ENCODE assay signal across 1 cellular context in the genomic region with DNA sequence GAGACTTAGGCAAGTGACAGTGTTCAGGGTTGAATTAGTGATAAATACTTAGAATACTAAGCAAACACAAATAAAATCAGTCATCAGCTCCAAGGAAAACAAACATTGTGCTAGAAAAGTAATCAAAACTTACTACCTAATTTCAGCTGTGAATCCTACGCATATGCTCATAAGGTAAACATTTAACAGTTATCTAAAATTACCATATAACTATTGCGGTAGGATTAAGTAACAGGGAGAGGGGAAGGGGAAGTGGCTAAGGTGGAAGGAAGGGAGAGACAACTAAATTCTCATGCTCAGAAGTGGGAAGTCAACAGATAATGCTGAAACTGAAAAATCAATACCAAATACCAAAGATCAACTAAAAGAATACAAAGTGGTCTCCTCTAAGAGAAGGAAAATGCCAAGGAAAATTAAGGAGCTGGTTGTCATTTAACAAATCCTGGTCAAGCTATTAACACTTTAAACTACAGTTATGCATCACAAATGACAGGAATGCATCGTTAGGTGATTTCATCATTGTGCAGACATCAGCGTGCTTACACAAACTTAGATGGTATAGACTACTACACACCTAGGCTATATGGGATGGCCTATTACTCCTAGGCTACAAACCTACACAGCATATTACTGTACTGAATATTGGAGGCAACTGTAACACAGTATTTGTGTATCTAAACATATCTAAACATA.
TF ChIP-seq lines count a peak whose summit lies in the region.

No MANE protein-coding gene starts in this region.

TF ChIP-seq in K562, 482 proteins besides CTCF, POLR2A, EP300 and RAD21 (continued from another document and continues in another):
- TF ChIP-seq, protein P1, sequence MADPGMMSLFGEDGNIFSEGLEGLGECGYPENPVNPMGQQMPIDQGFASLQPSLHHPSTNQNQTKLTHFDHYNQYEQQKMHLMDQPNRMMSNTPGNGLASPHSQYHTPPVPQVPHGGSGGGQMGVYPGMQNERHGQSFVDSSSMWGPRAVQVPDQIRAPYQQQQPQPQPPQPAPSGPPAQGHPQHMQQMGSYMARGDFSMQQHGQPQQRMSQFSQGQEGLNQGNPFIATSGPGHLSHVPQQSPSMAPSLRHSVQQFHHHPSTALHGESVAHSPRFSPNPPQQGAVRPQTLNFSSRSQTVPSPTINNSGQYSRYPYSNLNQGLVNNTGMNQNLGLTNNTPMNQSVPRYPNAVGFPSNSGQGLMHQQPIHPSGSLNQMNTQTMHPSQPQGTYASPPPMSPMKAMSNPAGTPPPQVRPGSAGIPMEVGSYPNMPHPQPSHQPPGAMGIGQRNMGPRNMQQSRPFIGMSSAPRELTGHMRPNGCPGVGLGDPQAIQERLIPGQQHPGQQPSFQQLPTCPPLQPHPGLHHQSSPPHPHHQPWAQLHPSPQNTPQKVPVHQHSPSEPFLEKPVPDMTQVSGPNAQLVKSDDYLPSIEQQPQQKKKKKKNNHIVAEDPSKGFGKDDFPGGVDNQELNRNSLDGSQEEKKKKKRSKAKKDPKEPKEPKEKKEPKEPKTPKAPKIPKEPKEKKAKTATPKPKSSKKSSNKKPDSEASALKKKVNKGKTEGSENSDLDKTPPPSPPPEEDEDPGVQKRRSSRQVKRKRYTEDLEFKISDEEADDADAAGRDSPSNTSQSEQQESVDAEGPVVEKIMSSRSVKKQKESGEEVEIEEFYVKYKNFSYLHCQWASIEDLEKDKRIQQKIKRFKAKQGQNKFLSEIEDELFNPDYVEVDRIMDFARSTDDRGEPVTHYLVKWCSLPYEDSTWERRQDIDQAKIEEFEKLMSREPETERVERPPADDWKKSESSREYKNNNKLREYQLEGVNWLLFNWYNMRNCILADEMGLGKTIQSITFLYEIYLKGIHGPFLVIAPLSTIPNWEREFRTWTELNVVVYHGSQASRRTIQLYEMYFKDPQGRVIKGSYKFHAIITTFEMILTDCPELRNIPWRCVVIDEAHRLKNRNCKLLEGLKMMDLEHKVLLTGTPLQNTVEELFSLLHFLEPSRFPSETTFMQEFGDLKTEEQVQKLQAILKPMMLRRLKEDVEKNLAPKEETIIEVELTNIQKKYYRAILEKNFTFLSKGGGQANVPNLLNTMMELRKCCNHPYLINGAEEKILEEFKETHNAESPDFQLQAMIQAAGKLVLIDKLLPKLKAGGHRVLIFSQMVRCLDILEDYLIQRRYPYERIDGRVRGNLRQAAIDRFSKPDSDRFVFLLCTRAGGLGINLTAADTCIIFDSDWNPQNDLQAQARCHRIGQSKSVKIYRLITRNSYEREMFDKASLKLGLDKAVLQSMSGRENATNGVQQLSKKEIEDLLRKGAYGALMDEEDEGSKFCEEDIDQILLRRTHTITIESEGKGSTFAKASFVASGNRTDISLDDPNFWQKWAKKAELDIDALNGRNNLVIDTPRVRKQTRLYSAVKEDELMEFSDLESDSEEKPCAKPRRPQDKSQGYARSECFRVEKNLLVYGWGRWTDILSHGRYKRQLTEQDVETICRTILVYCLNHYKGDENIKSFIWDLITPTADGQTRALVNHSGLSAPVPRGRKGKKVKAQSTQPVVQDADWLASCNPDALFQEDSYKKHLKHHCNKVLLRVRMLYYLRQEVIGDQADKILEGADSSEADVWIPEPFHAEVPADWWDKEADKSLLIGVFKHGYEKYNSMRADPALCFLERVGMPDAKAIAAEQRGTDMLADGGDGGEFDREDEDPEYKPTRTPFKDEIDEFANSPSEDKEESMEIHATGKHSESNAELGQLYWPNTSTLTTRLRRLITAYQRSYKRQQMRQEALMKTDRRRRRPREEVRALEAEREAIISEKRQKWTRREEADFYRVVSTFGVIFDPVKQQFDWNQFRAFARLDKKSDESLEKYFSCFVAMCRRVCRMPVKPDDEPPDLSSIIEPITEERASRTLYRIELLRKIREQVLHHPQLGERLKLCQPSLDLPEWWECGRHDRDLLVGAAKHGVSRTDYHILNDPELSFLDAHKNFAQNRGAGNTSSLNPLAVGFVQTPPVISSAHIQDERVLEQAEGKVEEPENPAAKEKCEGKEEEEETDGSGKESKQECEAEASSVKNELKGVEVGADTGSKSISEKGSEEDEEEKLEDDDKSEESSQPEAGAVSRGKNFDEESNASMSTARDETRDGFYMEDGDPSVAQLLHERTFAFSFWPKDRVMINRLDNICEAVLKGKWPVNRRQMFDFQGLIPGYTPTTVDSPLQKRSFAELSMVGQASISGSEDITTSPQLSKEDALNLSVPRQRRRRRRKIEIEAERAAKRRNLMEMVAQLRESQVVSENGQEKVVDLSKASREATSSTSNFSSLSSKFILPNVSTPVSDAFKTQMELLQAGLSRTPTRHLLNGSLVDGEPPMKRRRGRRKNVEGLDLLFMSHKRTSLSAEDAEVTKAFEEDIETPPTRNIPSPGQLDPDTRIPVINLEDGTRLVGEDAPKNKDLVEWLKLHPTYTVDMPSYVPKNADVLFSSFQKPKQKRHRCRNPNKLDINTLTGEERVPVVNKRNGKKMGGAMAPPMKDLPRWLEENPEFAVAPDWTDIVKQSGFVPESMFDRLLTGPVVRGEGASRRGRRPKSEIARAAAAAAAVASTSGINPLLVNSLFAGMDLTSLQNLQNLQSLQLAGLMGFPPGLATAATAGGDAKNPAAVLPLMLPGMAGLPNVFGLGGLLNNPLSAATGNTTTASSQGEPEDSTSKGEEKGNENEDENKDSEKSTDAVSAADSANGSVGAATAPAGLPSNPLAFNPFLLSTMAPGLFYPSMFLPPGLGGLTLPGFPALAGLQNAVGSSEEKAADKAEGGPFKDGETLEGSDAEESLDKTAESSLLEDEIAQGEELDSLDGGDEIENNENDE (IDR thresholded peaks at IDR 0.05; ENCODE audit: low read depth, low read length) = no peak
- TF ChIP-seq, protein P2, sequence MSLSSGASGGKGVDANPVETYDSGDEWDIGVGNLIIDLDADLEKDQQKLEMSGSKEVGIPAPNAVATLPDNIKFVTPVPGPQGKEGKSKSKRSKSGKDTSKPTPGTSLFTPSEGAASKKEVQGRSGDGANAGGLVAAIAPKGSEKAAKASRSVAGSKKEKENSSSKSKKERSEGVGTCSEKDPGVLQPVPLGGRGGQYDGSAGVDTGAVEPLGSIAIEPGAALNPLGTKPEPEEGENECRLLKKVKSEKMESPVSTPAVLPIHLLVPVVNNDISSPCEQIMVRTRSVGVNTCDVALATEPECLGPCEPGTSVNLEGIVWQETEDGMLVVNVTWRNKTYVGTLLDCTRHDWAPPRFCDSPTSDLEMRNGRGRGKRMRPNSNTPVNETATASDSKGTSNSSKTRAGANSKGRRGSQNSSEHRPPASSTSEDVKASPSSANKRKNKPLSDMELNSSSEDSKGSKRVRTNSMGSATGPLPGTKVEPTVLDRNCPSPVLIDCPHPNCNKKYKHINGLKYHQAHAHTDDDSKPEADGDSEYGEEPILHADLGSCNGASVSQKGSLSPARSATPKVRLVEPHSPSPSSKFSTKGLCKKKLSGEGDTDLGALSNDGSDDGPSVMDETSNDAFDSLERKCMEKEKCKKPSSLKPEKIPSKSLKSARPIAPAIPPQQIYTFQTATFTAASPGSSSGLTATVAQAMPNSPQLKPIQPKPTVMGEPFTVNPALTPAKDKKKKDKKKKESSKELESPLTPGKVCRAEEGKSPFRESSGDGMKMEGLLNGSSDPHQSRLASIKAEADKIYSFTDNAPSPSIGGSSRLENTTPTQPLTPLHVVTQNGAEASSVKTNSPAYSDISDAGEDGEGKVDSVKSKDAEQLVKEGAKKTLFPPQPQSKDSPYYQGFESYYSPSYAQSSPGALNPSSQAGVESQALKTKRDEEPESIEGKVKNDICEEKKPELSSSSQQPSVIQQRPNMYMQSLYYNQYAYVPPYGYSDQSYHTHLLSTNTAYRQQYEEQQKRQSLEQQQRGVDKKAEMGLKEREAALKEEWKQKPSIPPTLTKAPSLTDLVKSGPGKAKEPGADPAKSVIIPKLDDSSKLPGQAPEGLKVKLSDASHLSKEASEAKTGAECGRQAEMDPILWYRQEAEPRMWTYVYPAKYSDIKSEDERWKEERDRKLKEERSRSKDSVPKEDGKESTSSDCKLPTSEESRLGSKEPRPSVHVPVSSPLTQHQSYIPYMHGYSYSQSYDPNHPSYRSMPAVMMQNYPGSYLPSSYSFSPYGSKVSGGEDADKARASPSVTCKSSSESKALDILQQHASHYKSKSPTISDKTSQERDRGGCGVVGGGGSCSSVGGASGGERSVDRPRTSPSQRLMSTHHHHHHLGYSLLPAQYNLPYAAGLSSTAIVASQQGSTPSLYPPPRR (CRISPR knock-in tag; IDR thresholded peaks at IDR 0.05; ENCODE audit: borderline replicate concordance) = no peak
- TF ChIP-seq, protein P3, sequence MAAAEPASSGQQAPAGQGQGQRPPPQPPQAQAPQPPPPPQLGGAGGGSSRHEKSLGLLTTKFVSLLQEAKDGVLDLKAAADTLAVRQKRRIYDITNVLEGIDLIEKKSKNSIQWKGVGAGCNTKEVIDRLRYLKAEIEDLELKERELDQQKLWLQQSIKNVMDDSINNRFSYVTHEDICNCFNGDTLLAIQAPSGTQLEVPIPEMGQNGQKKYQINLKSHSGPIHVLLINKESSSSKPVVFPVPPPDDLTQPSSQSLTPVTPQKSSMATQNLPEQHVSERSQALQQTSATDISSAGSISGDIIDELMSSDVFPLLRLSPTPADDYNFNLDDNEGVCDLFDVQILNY (CRISPR knock-in tag; IDR thresholded peaks at IDR 0.05) = no peak
- TF ChIP-seq ADNP (tag; IDR thresholded peaks at IDR 0.05) = no peak
- peak; percentile 89 for TF ChIP-seq SPI1 (IDR thresholded peaks at IDR 0.05; ENCODE audit: borderline replicate concordance, low read depth, low read length)
- TF ChIP-seq, protein P4, sequence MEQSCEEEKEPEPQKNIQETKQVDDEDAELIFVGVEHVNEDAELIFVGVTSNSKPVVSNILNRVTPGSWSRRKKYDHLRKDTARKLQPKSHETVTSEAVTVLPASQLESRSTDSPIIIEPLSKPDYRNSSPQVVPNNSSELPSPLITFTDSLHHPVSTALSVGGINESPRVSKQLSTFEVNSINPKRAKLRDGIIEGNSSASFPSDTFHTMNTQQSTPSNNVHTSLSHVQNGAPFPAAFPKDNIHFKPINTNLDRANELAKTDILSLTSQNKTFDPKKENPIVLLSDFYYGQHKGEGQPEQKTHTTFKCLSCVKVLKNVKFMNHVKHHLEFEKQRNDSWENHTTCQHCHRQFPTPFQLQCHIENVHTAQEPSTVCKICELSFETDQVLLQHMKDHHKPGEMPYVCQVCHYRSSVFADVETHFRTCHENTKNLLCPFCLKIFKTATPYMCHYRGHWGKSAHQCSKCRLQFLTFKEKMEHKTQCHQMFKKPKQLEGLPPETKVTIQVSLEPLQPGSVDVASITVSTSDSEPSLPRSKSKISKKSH (CRISPR knock-in tag; IDR thresholded peaks at IDR 0.05) = no peak
- no peak for TF ChIP-seq SRF (CRISPR knock-in tag; IDR thresholded peaks at IDR 0.05)
- no peak; the same call in 1 of the 2 replicates for TF ChIP-seq MTA1 (IDR thresholded peaks at IDR 0.05; ENCODE audit: borderline replicate concordance)
- TF ChIP-seq ZNF77 (CRISPR knock-in tag; IDR thresholded peaks at IDR 0.05) = no peak
- peak; percentile 70 for TF ChIP-seq TCF3 (CRISPR knock-in tag; IDR thresholded peaks at IDR 0.05)
- no peak for TF ChIP-seq ZZZ3 (IDR thresholded peaks at IDR 0.05)
- no peak for TF ChIP-seq PHB (CRISPR knock-in tag; IDR thresholded peaks at IDR 0.05)
- TF ChIP-seq TEAD1 (CRISPR knock-in tag; IDR thresholded peaks at IDR 0.05) = no peak
- TF ChIP-seq HCFC1 (IDR thresholded peaks at IDR 0.05; ENCODE audit: low read depth, low read length) = no peak
- TF ChIP-seq DNMT1 (IDR thresholded peaks at IDR 0.05) = no peak
- no peak for TF ChIP-seq PML (IDR thresholded peaks at IDR 0.05; ENCODE audit: low read length)
- peak; percentile 43 for TF ChIP-seq MEIS2 (IDR thresholded peaks at IDR 0.05; ENCODE audit: partially characterized antibody)
- TF ChIP-seq ETV6 (IDR thresholded peaks at IDR 0.05; ENCODE audit: borderline replicate concordance in 1 of 2, low read depth in 2 of 2, low read length in 1 of 2) = peak in 1 of 2 experiments; percentile 75; a peak in 1 of 4 replicates
- no peak for TF ChIP-seq ETV6 (CRISPR knock-in tag; IDR thresholded peaks at IDR 0.05; ENCODE audit: borderline replicate concordance)
- no peak for TF ChIP-seq BDP1 (IDR thresholded peaks at IDR 0.05; ENCODE audit: insufficient read depth, insufficient read length)
- no peak for TF ChIP-seq ZFP1 (CRISPR knock-in tag; IDR thresholded peaks at IDR 0.05)
- peak; percentile 37; the same call in 1 of the 2 replicates for TF ChIP-seq SMARCC2 (IDR thresholded peaks at IDR 0.05; ENCODE audit: low read depth)
- TF ChIP-seq, protein P5, sequence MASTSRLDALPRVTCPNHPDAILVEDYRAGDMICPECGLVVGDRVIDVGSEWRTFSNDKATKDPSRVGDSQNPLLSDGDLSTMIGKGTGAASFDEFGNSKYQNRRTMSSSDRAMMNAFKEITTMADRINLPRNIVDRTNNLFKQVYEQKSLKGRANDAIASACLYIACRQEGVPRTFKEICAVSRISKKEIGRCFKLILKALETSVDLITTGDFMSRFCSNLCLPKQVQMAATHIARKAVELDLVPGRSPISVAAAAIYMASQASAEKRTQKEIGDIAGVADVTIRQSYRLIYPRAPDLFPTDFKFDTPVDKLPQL (IDR thresholded peaks at IDR 0.05; ENCODE audit: extremely low read depth, insufficient read length) = no peak
- TF ChIP-seq SMARCE1 (IDR thresholded peaks at IDR 0.05) = peak; percentile 82; the same call in 1 of the 2 replicates
- TF ChIP-seq NR3C1 (CRISPR knock-in tag; IDR thresholded peaks at IDR 0.05) = no peak
- TF ChIP-seq FOXJ2 (tag; IDR thresholded peaks at IDR 0.05) = no peak
- TF ChIP-seq MTA2 (IDR thresholded peaks at IDR 0.05; ENCODE audit: low read depth) = no peak
- TF ChIP-seq XRCC3 (IDR thresholded peaks at IDR 0.05) = no peak
- TF ChIP-seq, protein P6, sequence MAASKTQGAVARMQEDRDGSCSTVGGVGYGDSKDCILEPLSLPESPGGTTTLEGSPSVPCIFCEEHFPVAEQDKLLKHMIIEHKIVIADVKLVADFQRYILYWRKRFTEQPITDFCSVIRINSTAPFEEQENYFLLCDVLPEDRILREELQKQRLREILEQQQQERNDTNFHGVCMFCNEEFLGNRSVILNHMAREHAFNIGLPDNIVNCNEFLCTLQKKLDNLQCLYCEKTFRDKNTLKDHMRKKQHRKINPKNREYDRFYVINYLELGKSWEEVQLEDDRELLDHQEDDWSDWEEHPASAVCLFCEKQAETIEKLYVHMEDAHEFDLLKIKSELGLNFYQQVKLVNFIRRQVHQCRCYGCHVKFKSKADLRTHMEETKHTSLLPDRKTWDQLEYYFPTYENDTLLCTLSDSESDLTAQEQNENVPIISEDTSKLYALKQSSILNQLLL (CRISPR knock-in tag; IDR thresholded peaks at IDR 0.05; ENCODE audit: borderline replicate concordance) = no peak
- TF ChIP-seq ZNF584 (CRISPR knock-in tag; IDR thresholded peaks at IDR 0.05; ENCODE audit: low read depth) = no peak
- no peak for TF ChIP-seq NFE2 (IDR thresholded peaks at IDR 0.05; ENCODE audit: low read depth)
- peak; percentile 62; the same call in 1 of the 2 replicates for TF ChIP-seq DPF2 (IDR thresholded peaks at IDR 0.05)
- TF ChIP-seq TEAD4 (IDR thresholded peaks at IDR 0.05; ENCODE audit: low read length) = peak; percentile 62; the same call in 1 of the 2 replicates
- no peak for TF ChIP-seq TEAD4 (CRISPR knock-in tag; IDR thresholded peaks at IDR 0.05; ENCODE audit: borderline replicate concordance)
- no peak for TF ChIP-seq NR4A1 (CRISPR knock-in tag; IDR thresholded peaks at IDR 0.05)
- TF ChIP-seq NR4A1 (tag; IDR thresholded peaks at IDR 0.05) = no peak
- TF ChIP-seq HOXB6 (CRISPR knock-in tag; IDR thresholded peaks at IDR 0.05; ENCODE audit: borderline replicate concordance) = no peak
